In genomic region chr19:46361915-46362314, GRCh38 we compare ENCODE assay signal across 18 cellular contexts. TPM values are rescaled to one million over a fixed set of nuclear protein-coding genes. Genes with fewer than 3 reads are reported as not detected.
A peak's percentile ranks its signal among the peaks of the same experiment; 100 is the strongest.
DNase-seq lines count a peak whose midpoint lies in the region; ATAC-seq, FAIRE-seq and TF ChIP-seq lines count a peak whose summit lies in the region.
"Had no signal": no experiment of that assay in that cellular context is flagged by ENCODE, and none has a peak within 500 bp of the region (broad histone marks: within the 10 kb centered on the region; RNA-seq: fewer than 3 reads in every experiment).

No MANE protein-coding gene starts in this region.

- intact Hi-C loops in CD8-positive, alpha-beta T cell (cut with DNase I, micrococcal nuclease) = loop anchor here (1.0 to 10.0 kb wide), 2 partner anchors 15 to 57 kb away; partner anchors contain the start of gene PPP5C (in 1 of the 2)
- intact Hi-C loops in activated CD8-positive, alpha-beta T cell treated with anti-CD3 and anti-CD28 coated beads for 36 hours (cut with micrococcal nuclease) = no loop called here
- intact Hi-C loops in prostate gland (cut with DNase I) = no loop called here

- no peak overlapping the region for H3K27ac ChIP-seq in BLaER1 treated with 17β-estradiol and CSF1 and Interleukin-3, amounts not matched to agents 10 nM and 100 nM
- no peak overlapping the region for H3K27ac ChIP-seq in CD8-positive, alpha-beta T cell (ENCODE audit: low read depth, low read length)
- H3K27ac ChIP-seq in prostate gland = no peak overlapping the region
- H3K27ac ChIP-seq: parathyroid adenoma, PC-9, SK-N-MC, skin epidermis, tibial nerve had no signal

- no peak overlapping the region for H3K27ac Mint-ChIP-seq in CD8-positive, alpha-beta T cell
- no peak overlapping the region for H3K27ac Mint-ChIP-seq in activated CD8-positive, alpha-beta T cell treated with anti-CD3 and anti-CD28 coated beads for 36 hours

- CTCF ChIA-PET in CD8-positive, alpha-beta T cell (lab: Charles Lee) = no interaction called here
- CTCF ChIA-PET in activated CD8-positive, alpha-beta T cell treated with anti-CD3 and anti-CD28 coated beads for 36 hours (lab: Charles Lee) = interaction anchor here (1.0 kb wide), 2 partner anchors 16 to 218 kb away, joined by 3 to 4 read pairs; partner anchors contain the start of gene PPP5C

- peaks cover 58 to 84% (median 77%) of the 10 kb centered on the region in 11 experiments for H3K36me3 ChIP-seq in BLaER1 treated with 17β-estradiol and CSF1 and Interleukin-3, amounts not matched to agents 10 nM and 100 nM
- peaks cover 6% of the 10 kb centered on the region for H3K36me3 ChIP-seq in CD8-positive, alpha-beta T cell (ENCODE audit: insufficient read depth, low read length)
- H3K36me3 ChIP-seq in prostate gland = no peaks in the 10 kb centered on the region

- no peak for DNase-seq in CD8-positive, alpha-beta T cell
- no peak for DNase-seq in activated CD8-positive, alpha-beta T cell treated with anti-CD3 and anti-CD28 coated beads for 36 hours
- no peak for DNase-seq in DMS153 (lab: John Stamatoyannopoulos, UW)
- no peak for DNase-seq in prostate gland (ENCODE audit: low spot score)
- DNase-seq: BE2C, DMS79, left colon, NCI-H526, PC-9 had no signal

- peak; percentile 29 for FAIRE-seq in endometrium (lab: Jason Lieb, UNC)
- FAIRE-seq: TTC549 had no signal

- H3K27me3 ChIP-seq in BLaER1 treated with 17β-estradiol and CSF1 and Interleukin-3, amounts not matched to agents 10 nM and 100 nM = no peaks in the 10 kb centered on the region
- no peaks in the 10 kb centered on the region for H3K27me3 ChIP-seq in CD8-positive, alpha-beta T cell (ENCODE audit: insufficient read depth, low read length)
- no peaks in the 10 kb centered on the region for H3K27me3 ChIP-seq in prostate gland (replicated peaks; ENCODE audit: insufficient read depth)
- H3K27me3 ChIP-seq: BE2C, tibial nerve had no signal

- H3K4me3 ChIP-seq in BLaER1 treated with 17β-estradiol and CSF1 and Interleukin-3, amounts not matched to agents 10 nM and 100 nM = no peak overlapping the region
- peak overlapping the region; percentile 17 for H3K4me3 ChIP-seq in CD8-positive, alpha-beta T cell (ENCODE audit: low read depth, low read length)
- no peak overlapping the region for H3K4me3 ChIP-seq in prostate gland
- H3K4me3 ChIP-seq: PC-9, SK-N-MC, skin epidermis, tibial nerve had no signal

- no peak overlapping the region for H3K9ac ChIP-seq in BLaER1 treated with 17β-estradiol and CSF1 and Interleukin-3, amounts not matched to agents 10 nM and 100 nM
- H3K9ac ChIP-seq: parathyroid adenoma had no signal

- TF ChIP-seq CTCF in CD8-positive, alpha-beta T cell (IDR thresholded peaks at IDR 0.05) = no peak
- TF ChIP-seq CTCF in activated CD8-positive, alpha-beta T cell treated with anti-CD3 and anti-CD28 coated beads for 36 hours (IDR thresholded peaks at IDR 0.05) = no peak
- no peak for TF ChIP-seq CTCF in prostate gland (IDR thresholded peaks at IDR 0.05)

- peaks cover 23 to 97% (median 87%) of the 10 kb centered on the region in 11 experiments; a peak in 21 of 22 replicates for H4K20me1 ChIP-seq in BLaER1 treated with 17β-estradiol and CSF1 and Interleukin-3, amounts not matched to agents 10 nM and 100 nM

- peak; percentile 73 for ATAC-seq in CD8-positive, alpha-beta T cell
- no peak for ATAC-seq in activated CD8-positive, alpha-beta T cell treated with anti-CD3 and anti-CD28 coated beads for 36 hours
- ATAC-seq in GM19351 (IDR thresholded peaks at IDR 0.05; ENCODE audit: unreplicated experiment) = no peak
- ATAC-seq: left colon had no signal

- H3K4me2 ChIP-seq in BLaER1 treated with 17β-estradiol and CSF1 and Interleukin-3, amounts not matched to agents 10 nM and 100 nM = peak overlapping the region in 8 of 11 experiments; percentile 3 to 54 (median 46); a peak in 13 of 22 replicates
- H3K4me2 ChIP-seq: PC-9 had no signal

- H3K36me3 Mint-ChIP-seq in CD8-positive, alpha-beta T cell = peaks cover 54% of the 10 kb centered on the region
- peaks cover 36% of the 10 kb centered on the region for H3K36me3 Mint-ChIP-seq in activated CD8-positive, alpha-beta T cell treated with anti-CD3 and anti-CD28 coated beads for 36 hours (ENCODE audit: low read depth)

- peaks cover 4 to 20% (median 13%) of the 10 kb centered on the region in 10 experiments; a peak in 15 of 20 replicates for H3K4me1 ChIP-seq in BLaER1 treated with 17β-estradiol and CSF1 and Interleukin-3, amounts not matched to agents 10 nM and 100 nM
- H3K4me1 ChIP-seq in CD8-positive, alpha-beta T cell (ENCODE audit: insufficient read depth, low read length) = peaks cover 16% of the 10 kb centered on the region
- no peaks in the 10 kb centered on the region for H3K4me1 ChIP-seq in prostate gland (replicated peaks)
- H3K4me1 ChIP-seq: BE2C, parathyroid adenoma, tibial nerve had no signal

- 63% methylated on average over 2 of the region's 2 CpGs for whole genome bisulfite sequencing in prostate gland

- TF ChIP-seq POLR2A in prostate gland (IDR thresholded peaks at IDR 0.05) = no peak

- POLR2A ChIA-PET in CD8-positive, alpha-beta T cell (lab: Charles Lee) = interaction anchor here (0.7 kb wide), 1 partner anchor 15 kb away, joined by 4 read pairs; no protein-coding TSS in a partner anchor
- POLR2A ChIA-PET in activated CD8-positive, alpha-beta T cell treated with anti-CD3 and anti-CD28 coated beads for 36 hours (lab: Charles Lee) = interaction anchor here (0.6 kb wide), 1 partner anchor 33 kb away, joined by 4 read pairs; no protein-coding TSS in a partner anchor

- peaks cover 47% of the 10 kb centered on the region for H3K4me1 Mint-ChIP-seq in CD8-positive, alpha-beta T cell (ENCODE audit: low read depth)
- peaks cover 37% of the 10 kb centered on the region for H3K4me1 Mint-ChIP-seq in activated CD8-positive, alpha-beta T cell treated with anti-CD3 and anti-CD28 coated beads for 36 hours (ENCODE audit: low read depth)

- no peaks in the 10 kb centered on the region for H3K27me3 Mint-ChIP-seq in CD8-positive, alpha-beta T cell (ENCODE audit: low read depth)
- H3K27me3 Mint-ChIP-seq in activated CD8-positive, alpha-beta T cell treated with anti-CD3 and anti-CD28 coated beads for 36 hours = no peaks in the 10 kb centered on the region

- H3K4me3 Mint-ChIP-seq in CD8-positive, alpha-beta T cell = peak overlapping the region; percentile 69
- peak overlapping the region; percentile 40 for H3K4me3 Mint-ChIP-seq in activated CD8-positive, alpha-beta T cell treated with anti-CD3 and anti-CD28 coated beads for 36 hours

- no peaks in the 10 kb centered on the region for H3K9me3 Mint-ChIP-seq in CD8-positive, alpha-beta T cell
- no peaks in the 10 kb centered on the region for H3K9me3 Mint-ChIP-seq in activated CD8-positive, alpha-beta T cell treated with anti-CD3 and anti-CD28 coated beads for 36 hours

- no peaks in the 10 kb centered on the region for H3K9me3 ChIP-seq in BLaER1 treated with 17β-estradiol and CSF1 and Interleukin-3, amounts not matched to agents 10 nM and 100 nM (replicated peaks in 1 of 11)
- no peaks in the 10 kb centered on the region for H3K9me3 ChIP-seq in CD8-positive, alpha-beta T cell (ENCODE audit: low read length)
- H3K9me3 ChIP-seq in prostate gland = no peaks in the 10 kb centered on the region
- H3K9me3 ChIP-seq: BE2C, tibial nerve had no signal

RNA-seq across cellular contexts. Expression of gene PPP5C, which starts 15.0 kb away (rescaled TPM):
- 10 to 100 TPM; 24.6 to 25.7 TPM for total RNA-seq in CD8-positive, alpha-beta T cell
- total RNA-seq in activated CD8-positive, alpha-beta T cell treated with anti-CD3 and anti-CD28 coated beads for 36 hours = 100 to 1,000 TPM; 108 to 111 TPM
- total RNA-seq in prostate gland = 10 to 100 TPM; 81.4 to 84.3 TPM

RNA-seq across cellular contexts. Expression of gene CCDC8, which starts 51.4 kb away (rescaled TPM):
- not detected for total RNA-seq in CD8-positive, alpha-beta T cell
- total RNA-seq in activated CD8-positive, alpha-beta T cell treated with anti-CD3 and anti-CD28 coated beads for 36 hours = not detected
- 10 to 100 TPM; 20.4 to 32.7 TPM for total RNA-seq in prostate gland
- total RNA-seq: activated CD8-positive, alpha-beta memory T cell treated with anti-CD3 and anti-CD28 coated beads for 36 hours had no signal

Comparison
In these comparisons a context has a peak if more than half of its experiments do, and no peak if none do; other contexts are left out.
1. RNA of gene CCDC8, which starts 51.4 kb away (total RNA-seq): 20.4 to 32.7 TPM in prostate gland; not detected in activated CD8-positive, alpha-beta T cell treated with anti-CD3 and anti-CD28 coated beads for 36 hours and not detected in CD8-positive, alpha-beta T cell; every median in the first group is over 10 times any median in the second.
2. intact Hi-C loops: an anchor here in CD8-positive, alpha-beta T cell (1.0 to 10.0 kb wide); none called in activated CD8-positive, alpha-beta T cell treated with anti-CD3 and anti-CD28 coated beads for 36 hours and prostate gland.